ENCODE assay signal across 22 cellular contexts in genomic region chr6:135854799-135855198, GRCh38. TPM values are rescaled to one million over a fixed set of nuclear protein-coding genes. Genes with fewer than 3 reads are reported as not detected.
DNase-seq lines count a peak whose midpoint lies in the region; ATAC-seq and TF ChIP-seq lines count a peak whose summit lies in the region.
"Had no signal": no experiment of that assay in that cellular context is flagged by ENCODE, and none has a peak within 500 bp of the region (broad histone marks: within the 10 kb centered on the region; RNA-seq: fewer than 3 reads in every experiment).

No MANE protein-coding gene starts in this region.

- H3K4me3 ChIP-seq in left lung (no peak overlapping the region), thyroid gland (replicated peaks in 1 of 3) (no peak overlapping the region)
- H3K4me3 ChIP-seq: cardiac muscle cell, spleen, testis had no signal

- H3K36me3 Mint-ChIP-seq in activated naive CD8-positive, alpha-beta T cell treated with anti-CD3 and anti-CD28 coated beads, Interleukin-2, amount 50 U/mL, for 24 hours (ENCODE audit: low read depth), result no peaks in the 10 kb centered on the region
- H3K36me3 Mint-ChIP-seq in activated naive CD8-positive, alpha-beta T cell treated with anti-CD3 and anti-CD28 coated beads for 36 hours, result peaks cover 2% of the 10 kb centered on the region
- H3K36me3 Mint-ChIP-seq in activated CD4-positive, alpha-beta memory T cell treated with anti-CD3 and anti-CD28 coated beads for 36 hours, result no peaks in the 10 kb centered on the region
- H3K36me3 Mint-ChIP-seq: natural killer cell treated with Interleukin-12 subunit alpha and Interleukin-12 subunit beta and Interleukin-15 and Interleukin-18, amount 100 ng/mL, for 72 hours had no signal

- H3K9me3 ChIP-seq in left lung (no peaks in the 10 kb centered on the region), thyroid gland (no peaks in the 10 kb centered on the region)
- H3K9me3 ChIP-seq: spleen, testis had no signal

- H3K4me3 Mint-ChIP-seq in activated naive CD8-positive, alpha-beta T cell treated with anti-CD3 and anti-CD28 coated beads, Interleukin-2, amount 50 U/mL, for 24 hours, result no peak overlapping the region
- H3K4me3 Mint-ChIP-seq in activated naive CD8-positive, alpha-beta T cell treated with anti-CD3 and anti-CD28 coated beads for 36 hours, result no peak overlapping the region
- no peak overlapping the region for H3K4me3 Mint-ChIP-seq in activated CD4-positive, alpha-beta memory T cell treated with anti-CD3 and anti-CD28 coated beads for 36 hours
- H3K4me3 Mint-ChIP-seq: activated CD4-positive, alpha-beta memory T cell treated with anti-CD3 and anti-CD28 coated beads, Interleukin-2, amount 10 ng/mL, durations not matched to agents 7 days and 5 days; natural killer cell treated with Interleukin-12 subunit alpha and Interleukin-12 subunit beta and Interleukin-15 and Interleukin-18, amount 100 ng/mL, for 72 hours had no signal

- H3K27ac ChIP-seq in left lung (no peak overlapping the region), thyroid gland (peak overlapping the region in 2 of 3 donors; percentile 19 to 37)
- H3K27ac ChIP-seq: cardiac muscle cell, KMS-11, RWPE1, spleen, testis had no signal

- H3K9me3 Mint-ChIP-seq in activated naive CD8-positive, alpha-beta T cell treated with anti-CD3 and anti-CD28 coated beads, Interleukin-2, amount 50 U/mL, for 24 hours, result no peaks in the 10 kb centered on the region
- H3K9me3 Mint-ChIP-seq in activated naive CD8-positive, alpha-beta T cell treated with anti-CD3 and anti-CD28 coated beads for 36 hours, result no peaks in the 10 kb centered on the region
- no peaks in the 10 kb centered on the region for H3K9me3 Mint-ChIP-seq in activated CD4-positive, alpha-beta memory T cell treated with anti-CD3 and anti-CD28 coated beads for 36 hours
- H3K9me3 Mint-ChIP-seq: activated CD4-positive, alpha-beta memory T cell treated with anti-CD3 and anti-CD28 coated beads, Interleukin-2, amount 10 ng/mL, durations not matched to agents 7 days and 5 days; CD4-positive, alpha-beta memory T cell; natural killer cell treated with Interleukin-12 subunit alpha and Interleukin-12 subunit beta and Interleukin-15 and Interleukin-18, amount 100 ng/mL, for 72 hours had no signal

- no peak for DNase-seq in activated naive CD8-positive, alpha-beta T cell treated with anti-CD3 and anti-CD28 coated beads, Interleukin-2, amount 50 U/mL, for 24 hours
- DNase-seq in activated naive CD8-positive, alpha-beta T cell treated with anti-CD3 and anti-CD28 coated beads for 36 hours, result no peak
- DNase-seq in left lung (no peak), thyroid gland (no peak), NCI-H82 (lab: John Stamatoyannopoulos, UW) (no peak)
- DNase-seq in activated CD4-positive, alpha-beta memory T cell treated with anti-CD3 and anti-CD28 coated beads for 36 hours, result no peak
- DNase-seq: activated CD4-positive, alpha-beta memory T cell treated with anti-CD3 and anti-CD28 coated beads, Interleukin-2, amount 10 ng/mL, durations not matched to agents 7 days and 5 days; CD4-positive, alpha-beta memory T cell; dermis blood vessel endothelial cell; GF-D8; NCI-H2081; NCI-H510A; spleen; SW 1271; testis had no signal

- intact Hi-C loops in left lung (cut with DNase I), result no loop called here
- intact Hi-C loops in thyroid gland (cut with DNase I), result no loop called here
- intact Hi-C loops in activated CD4-positive, alpha-beta memory T cell treated with anti-CD3 and anti-CD28 coated beads for 36 hours (cut with micrococcal nuclease), result loop anchor here (5.0 kb wide), 1 partner anchor 317 kb away; no protein-coding TSS in a partner anchor

- H3K36me3 ChIP-seq in left lung (no peaks in the 10 kb centered on the region), thyroid gland (no peaks in the 10 kb centered on the region)
- H3K36me3 ChIP-seq: cardiac muscle cell, spleen had no signal

- ATAC-seq in activated naive CD8-positive, alpha-beta T cell treated with anti-CD3 and anti-CD28 coated beads, Interleukin-2, amount 50 U/mL, for 24 hours, result peak; percentile 44
- peak; percentile 66 for ATAC-seq in HG03565 (IDR thresholded peaks at IDR 0.05; ENCODE audit: unreplicated experiment)
- peak; percentile 37 for ATAC-seq in left lung
- ATAC-seq in GM19467 (IDR thresholded peaks at IDR 0.05; ENCODE audit: unreplicated experiment), result no peak
- ATAC-seq: natural killer cell treated with Interleukin-12 subunit alpha and Interleukin-12 subunit beta and Interleukin-15 and Interleukin-18, amount 100 ng/mL, for 72 hours had no signal

- no peak overlapping the region for H3K27ac Mint-ChIP-seq in activated naive CD8-positive, alpha-beta T cell treated with anti-CD3 and anti-CD28 coated beads, Interleukin-2, amount 50 U/mL, for 24 hours
- H3K27ac Mint-ChIP-seq in activated naive CD8-positive, alpha-beta T cell treated with anti-CD3 and anti-CD28 coated beads for 36 hours, result no peak overlapping the region
- no peak overlapping the region for H3K27ac Mint-ChIP-seq in activated CD4-positive, alpha-beta memory T cell treated with anti-CD3 and anti-CD28 coated beads for 36 hours
- H3K27ac Mint-ChIP-seq: activated CD4-positive, alpha-beta memory T cell treated with anti-CD3 and anti-CD28 coated beads, Interleukin-2, amount 10 ng/mL, durations not matched to agents 7 days and 5 days; natural killer cell treated with Interleukin-12 subunit alpha and Interleukin-12 subunit beta and Interleukin-15 and Interleukin-18, amount 100 ng/mL, for 72 hours had no signal

- H3K27me3 ChIP-seq in left lung (no peaks in the 10 kb centered on the region), thyroid gland (no peaks in the 10 kb centered on the region)
- H3K27me3 ChIP-seq: cardiac muscle cell, spleen, testis had no signal

- H3K4me1 ChIP-seq in left lung (peaks cover 4 to 17% of the 10 kb centered on the region in 2 donors), thyroid gland (peaks cover 19 to 39% of the 10 kb centered on the region in 2 donors)
- H3K4me1 ChIP-seq: testis had no signal

- peaks cover 28% of the 10 kb centered on the region for H3K4me1 Mint-ChIP-seq in activated naive CD8-positive, alpha-beta T cell treated with anti-CD3 and anti-CD28 coated beads, Interleukin-2, amount 50 U/mL, for 24 hours
- peaks cover 25% of the 10 kb centered on the region for H3K4me1 Mint-ChIP-seq in activated naive CD8-positive, alpha-beta T cell treated with anti-CD3 and anti-CD28 coated beads for 36 hours
- peaks cover 17% of the 10 kb centered on the region for H3K4me1 Mint-ChIP-seq in activated CD4-positive, alpha-beta memory T cell treated with anti-CD3 and anti-CD28 coated beads for 36 hours (ENCODE audit: low read depth)

- POLR2A ChIA-PET in activated CD4-positive, alpha-beta memory T cell treated with anti-CD3 and anti-CD28 coated beads for 36 hours (lab: Charles Lee), result no interaction called here

- CTCF ChIA-PET in activated CD4-positive, alpha-beta memory T cell treated with anti-CD3 and anti-CD28 coated beads for 36 hours (lab: Charles Lee), result interaction anchor here (1.3 kb wide), 1 partner anchor 55 kb away, joined by 3 read pairs; no protein-coding TSS in a partner anchor

- H3K27me3 Mint-ChIP-seq in activated naive CD8-positive, alpha-beta T cell treated with anti-CD3 and anti-CD28 coated beads, Interleukin-2, amount 50 U/mL, for 24 hours, result no peaks in the 10 kb centered on the region
- no peaks in the 10 kb centered on the region for H3K27me3 Mint-ChIP-seq in activated naive CD8-positive, alpha-beta T cell treated with anti-CD3 and anti-CD28 coated beads for 36 hours
- H3K27me3 Mint-ChIP-seq in activated CD4-positive, alpha-beta memory T cell treated with anti-CD3 and anti-CD28 coated beads for 36 hours, result peaks cover 1% of the 10 kb centered on the region

- 66 to 83% methylated on average over 2 of the region's 2 CpGs for WGBS in thyroid gland, 2 donors

- TF ChIP-seq CTCF in left lung (IDR thresholded peaks at IDR 0.05), result no peak
- TF ChIP-seq CTCF in thyroid gland (IDR thresholded peaks at IDR 0.05), result no peak

- no peak for TF ChIP-seq POLR2A in thyroid gland (IDR thresholded peaks at IDR 0.05)

RNA-seq across cellular contexts. Expression of gene PDE7B, which starts 3.3 kb away (rescaled TPM):
- total RNA-seq in activated naive CD8-positive, alpha-beta T cell treated with anti-CD3 and anti-CD28 coated beads for 36 hours, result under 1 TPM; 0.50 to 0.54 TPM
- total RNA-seq in left lung (1 to 10 TPM; 1.3 to 1.5 TPM), thyroid gland (10 to 100 TPM in 1 of 4 donors, 1 to 10 TPM in 3; 7.8 to 13.7 (median 8.6) TPM)
- under 1 TPM; 0.05 to 0.12 TPM for total RNA-seq in activated CD4-positive, alpha-beta memory T cell treated with anti-CD3 and anti-CD28 coated beads for 36 hours
- total RNA-seq: HT-29 had no signal

Comparison
In these comparisons a context has a peak if more than half of its experiments do, and no peak if none do; other contexts are left out.
1. H3K27ac ChIP-seq: peak in thyroid gland (2 of 3); none in left lung (0 of 2).